In genomic region chr3:87298111-87298718, GRCh38 we compare ENCODE assay signal across 8 cellular contexts. TPM values are rescaled to one million over a fixed set of nuclear protein-coding genes. Genes with fewer than 3 reads are reported as not detected.
A peak's percentile ranks its signal among the peaks of the same experiment; 100 is the strongest.
DNase-seq lines count a peak whose midpoint lies in the region; ATAC-seq, FAIRE-seq and TF ChIP-seq lines count a peak whose summit lies in the region.

No MANE protein-coding gene starts in this region.

- TF ChIP-seq CTCF in Loucy (conservative IDR thresholded peaks at IDR 0.05; ENCODE audit: low read length) (peak; percentile 82), smooth muscle cell (IDR thresholded peaks at IDR 0.05; ENCODE audit: borderline replicate concordance, insufficient read depth, poor library complexity, severe bottlenecking) (peak; percentile 76), ovary (IDR thresholded peaks at IDR 0.05) (peak in 1 of 3 donors; percentile 26)

- no peak overlapping the region for H3K4me3 Mint-ChIP-seq in T-helper 17 cell

- no peaks in the 10 kb centered on the region for H3K36me3 Mint-ChIP-seq in T-helper 17 cell (ENCODE audit: low read depth)

- DNase-seq in ACHN (peak; percentile 47), GM03348 (ENCODE audit: low spot score) (peak; percentile 55), H7 (peak; percentile 19), T-helper 17 cell (no peak), frontal cortex (ENCODE audit: low spot score in 2 of 2) (peak; percentile 5 to 19), smooth muscle cell (lab: John Stamatoyannopoulos, UW; ENCODE audit: unreplicated experiment) (no peak), ovary (no peak)

- H3K9me3 ChIP-seq in Loucy (ENCODE audit: insufficient read depth, low read depth, low read length) (no peaks in the 10 kb centered on the region), T-helper 17 cell (ENCODE audit: control insufficient read depth, low read length, poor library complexity, severe bottlenecking) (no peaks in the 10 kb centered on the region), smooth muscle cell (replicated peaks; ENCODE audit: low read depth) (no peaks in the 10 kb centered on the region), ovary (no peaks in the 10 kb centered on the region)

- H3K79me2 ChIP-seq in Loucy (ENCODE audit: insufficient read depth, low read length) (no peaks in the 10 kb centered on the region), smooth muscle cell (ENCODE audit: low read depth) (no peaks in the 10 kb centered on the region)

- no peaks in the 10 kb centered on the region for H3K36me3 ChIP-seq in H7 (replicated peaks; ENCODE audit: control insufficient read depth, insufficient read depth, low read length)
- no peaks in the 10 kb centered on the region for H3K36me3 ChIP-seq in Loucy (ENCODE audit: insufficient read depth, low read length)
- no peaks in the 10 kb centered on the region for H3K36me3 ChIP-seq in smooth muscle cell (ENCODE audit: low read depth)
- H3K36me3 ChIP-seq in ovary, result no peaks in the 10 kb centered on the region

- in situ Hi-C loops in ACHN (cut with HindIII; ENCODE audit: low pct_ligation_motif_present, low pct_unique_long_range_greater_than_20kb, low sequenced_read_pairs), result no loop called here

- H2AFZ ChIP-seq in Loucy (ENCODE audit: low read length) (peak overlapping the region; percentile 54; the same call in 1 of the 2 replicates), smooth muscle cell (ENCODE audit: low read depth) (no peak overlapping the region)

- H3K9ac ChIP-seq in Loucy (ENCODE audit: low read depth, low read length, poor library complexity, severe bottlenecking) (no peak overlapping the region), smooth muscle cell (ENCODE audit: low read depth) (no peak overlapping the region)

- H3K27ac ChIP-seq in smooth muscle cell (ENCODE audit: low read depth) (no peak overlapping the region), ovary (no peak overlapping the region)

- no peaks in the 10 kb centered on the region for H3K4me1 Mint-ChIP-seq in T-helper 17 cell

- no peak for TF ChIP-seq EP300 in ovary (IDR thresholded peaks at IDR 0.05)

- H3F3A ChIP-seq in Loucy (ENCODE audit: low read depth), result no peaks in the 10 kb centered on the region
- H3F3A ChIP-seq in smooth muscle cell (ENCODE audit: low read depth), result no peaks in the 10 kb centered on the region

- peak; percentile 60 for ATAC-seq in T-helper 17 cell

- FAIRE-seq in frontal cortex (lab: Jason Lieb, UNC), result peak; percentile 96

- no peaks in the 10 kb centered on the region for H3K27me3 Mint-ChIP-seq in T-helper 17 cell

- no peaks in the 10 kb centered on the region for H3K9me2 ChIP-seq in Loucy (replicated peaks; ENCODE audit: low read depth, low read length)

- H3K27ac Mint-ChIP-seq in T-helper 17 cell, result no peak overlapping the region

- H3K4me2 ChIP-seq in Loucy (ENCODE audit: low read depth, low read length, poor library complexity, severe bottlenecking) (no peak overlapping the region), smooth muscle cell (no peak overlapping the region)

- no peaks in the 10 kb centered on the region for H3K4me1 ChIP-seq in Loucy (ENCODE audit: insufficient read depth, low read length, poor library complexity, severe bottlenecking)
- no peaks in the 10 kb centered on the region for H3K4me1 ChIP-seq in smooth muscle cell (ENCODE audit: low read depth)
- no peaks in the 10 kb centered on the region for H3K4me1 ChIP-seq in ovary (ENCODE audit: insufficient read depth)

- TF ChIP-seq POLR2A in ovary (IDR thresholded peaks at IDR 0.05), result no peak

- H4K20me1 ChIP-seq in Loucy (ENCODE audit: insufficient read depth, low read length, poor library complexity, severe bottlenecking), result no peaks in the 10 kb centered on the region
- H4K20me1 ChIP-seq in smooth muscle cell (ENCODE audit: low read depth), result no peaks in the 10 kb centered on the region

- no peaks in the 10 kb centered on the region for H3K27me3 ChIP-seq in H7 (ENCODE audit: control insufficient read depth, insufficient read depth, low read length)
- H3K27me3 ChIP-seq in Loucy (ENCODE audit: insufficient read depth, low read length, poor library complexity, severe bottlenecking), result no peaks in the 10 kb centered on the region
- peaks cover 3% of the 10 kb centered on the region for H3K27me3 ChIP-seq in smooth muscle cell (ENCODE audit: low read depth)
- H3K27me3 ChIP-seq in ovary, result no peaks in the 10 kb centered on the region

- WGBS in smooth muscle cell (ENCODE audit: low lambda C conversion rate), result 32% methylated on average over 3 of the region's 3 CpGs
- 12 to 25% (median 13%) methylated on average over 3 of the region's 3 CpGs for WGBS in ovary, 3 donors

- intact Hi-C loops in ovary (cut with DNase I), result no loop called here

- H3K4me3 ChIP-seq in H7 (ENCODE audit: insufficient read depth, low read depth, low read length), result no peak overlapping the region
- H3K4me3 ChIP-seq in Loucy (ENCODE audit: low read length, poor library complexity, severe bottlenecking), result no peak overlapping the region
- no peak overlapping the region for H3K4me3 ChIP-seq in smooth muscle cell
- H3K4me3 ChIP-seq in ovary, result no peak overlapping the region

RNA-seq across cellular contexts. Expression of gene POU1F1, which starts 21.8 kb away (rescaled TPM):
- not detected in 2 replicates for total RNA-seq in H7 (2014; rRNA removed; shearing (Covaris generic))
- not detected for total RNA-seq in T-helper 17 cell
- not detected for total RNA-seq in frontal cortex
- not detected in 2 replicates for total RNA-seq in smooth muscle cell
- not detected in 2 replicates for polyA plus RNA-seq in smooth muscle cell
- total RNA-seq in ovary, result not detected
- not detected for polyA plus RNA-seq in ovary

Comparison
In these comparisons a context has a peak if more than half of its experiments do, and no peak if none do; other contexts are left out.
1. DNase-seq: peak in ACHN (single experiment), GM03348 (single experiment), H7 (single experiment) and frontal cortex (2 of 2); none in T-helper 17 cell (0 of 3), smooth muscle cell (single experiment) and ovary (0 of 5).